Comparison of ENCODE assay signal across 11 cellular contexts in the genomic region with DNA sequence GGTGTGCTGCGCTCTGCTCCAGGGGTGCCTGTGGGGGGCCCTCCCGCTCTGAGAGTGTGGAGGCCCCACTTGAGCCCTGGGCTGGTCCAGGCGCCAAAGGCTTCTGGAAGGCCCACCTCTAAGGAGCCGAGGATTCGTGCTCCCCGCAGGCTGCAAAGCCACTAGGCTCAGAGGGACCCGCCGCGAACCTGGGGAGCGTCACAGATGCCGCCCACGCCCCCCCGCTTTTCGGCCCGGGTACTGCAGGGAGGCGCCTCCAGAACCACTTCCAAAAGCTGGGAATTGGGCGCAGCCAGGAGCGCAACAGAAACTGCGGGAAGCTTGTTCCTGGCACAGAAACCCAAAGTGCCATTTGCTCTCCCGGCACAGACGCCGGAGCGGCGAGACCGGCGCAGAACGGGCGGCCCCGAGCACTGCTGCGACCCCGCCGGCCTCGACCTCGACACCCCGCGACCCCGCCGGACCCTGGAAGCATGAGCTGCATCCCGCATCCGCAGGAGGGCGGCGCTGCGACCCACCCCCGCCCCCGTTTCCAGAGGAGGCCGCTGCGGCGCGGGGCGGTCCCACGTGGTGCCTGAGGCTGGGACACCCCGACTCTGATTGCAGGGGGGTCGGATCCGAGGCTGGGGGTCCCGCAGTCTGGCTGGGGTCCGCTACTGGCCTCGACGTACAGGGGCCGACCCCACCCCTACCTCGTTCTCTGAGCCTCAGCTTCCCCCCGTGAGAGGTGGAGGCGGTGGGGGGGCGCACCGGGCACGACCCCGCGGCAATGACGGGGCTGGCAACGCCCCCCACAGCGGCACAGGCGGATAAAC. TPM values are rescaled to one million over a fixed set of nuclear protein-coding genes. Genes with fewer than 3 reads are reported as not detected.
DNase-seq lines count a peak whose midpoint lies in the region; ATAC-seq, FAIRE-seq and TF ChIP-seq lines count a peak whose summit lies in the region.
"Had no signal": no experiment of that assay in that cellular context is flagged by ENCODE, and none has a peak within 500 bp of the region (broad histone marks: within the 10 kb centered on the region; RNA-seq: fewer than 3 reads in every experiment).

No MANE protein-coding gene starts in this region.

- peaks cover 34 to 39% of the 10 kb centered on the region in 2 experiments for H3K27me3 ChIP-seq in endothelial cell of umbilical vein (ENCODE audit: control insufficient read depth in 2 of 2, insufficient read depth in 2 of 2, low read length in 2 of 2)
- peaks cover 7% of the 10 kb centered on the region for H3K27me3 ChIP-seq in prostate gland (replicated peaks; ENCODE audit: insufficient read depth)

- WGBS in prostate gland = 3% methylated on average over 59 of the region's 71 CpGs

- dilution Hi-C loops in endothelial cell of umbilical vein (cut with MboI; ENCODE audit: extremely low pct_ligation_motif_present, low sequenced_read_pairs) = no loop called here

- H3K4me2 ChIP-seq in endothelial cell of umbilical vein (ENCODE audit: insufficient read depth, low read length) = no peak overlapping the region

- POLR2A ChIA-PET in endothelial cell of umbilical vein (lab: Charles Lee) = no interaction called here

- BruUV-seq in endothelial cell of umbilical vein (replicated peaks; lab: Mats Ljungman, UMichigan) = no TSS peak

- intact Hi-C loops in endothelial cell of umbilical vein (cut with micrococcal nuclease) = no loop called here
- intact Hi-C loops in prostate gland (cut with DNase I) = no loop called here

- H3K4me3 ChIP-seq in endothelial cell of umbilical vein (replicated peaks in 1 of 3; ENCODE audit: insufficient read depth in 1 of 3, low read depth in 1 of 3, low read length in 3 of 3) (no peak overlapping the region), prostate gland (peak overlapping the region; percentile 6 to 24)

- H3K9me3 ChIP-seq in endothelial cell of umbilical vein (replicated peaks; ENCODE audit: control insufficient read depth, insufficient read depth, low read length) (no peaks in the 10 kb centered on the region), prostate gland (no peaks in the 10 kb centered on the region)

- CTCF ChIA-PET in endothelial cell of umbilical vein (lab: Charles Lee) = interaction anchor here (0.6 to 2.1 kb wide), 3 partner anchors 11 to 74 kb away, joined by 3 to 6 read pairs (median 3); no protein-coding TSS in a partner anchor

- DNase-seq in DMS 273 (lab: John Stamatoyannopoulos, UW; ENCODE audit: unreplicated experiment) (peak; percentile 50), DMS 273 treated with DMSO at 0.1 percent for 48 hours (lab: John Stamatoyannopoulos, UW) (no peak), NCI-H1105 treated with DMSO at 0.1 percent for 48 hours (lab: John Stamatoyannopoulos, UW) (peak; percentile 22), endothelial cell of umbilical vein (ENCODE audit: low read depth, low spot score) (no peak), prostate gland (ENCODE audit: low spot score) (no peak), NCI-H748 (lab: John Stamatoyannopoulos, UW; ENCODE audit: unreplicated experiment) (no peak)
- DNase-seq: amniotic stem cell, NCI-H2029 had no signal

- H3K27ac ChIP-seq in endothelial cell of umbilical vein (ENCODE audit: insufficient read depth, low read depth, low read length) (no peak overlapping the region), prostate gland (no peak overlapping the region)
- H3K27ac ChIP-seq: 22Rv1 had no signal

- H3K9me1 ChIP-seq in endothelial cell of umbilical vein (replicated peaks; ENCODE audit: control insufficient read depth, extremely low read depth, insufficient read depth, low read length) = no peaks in the 10 kb centered on the region

- H3K4me1 ChIP-seq in endothelial cell of umbilical vein (ENCODE audit: control insufficient read depth, extremely low read depth, insufficient read depth, low read length) (no peaks in the 10 kb centered on the region), prostate gland (replicated peaks) (peaks cover 6% of the 10 kb centered on the region)

- no peak for FAIRE-seq in endothelial cell of umbilical vein (lab: Jason Lieb, UNC)

- no peak overlapping the region for H3K9ac ChIP-seq in endothelial cell of umbilical vein (replicated peaks; ENCODE audit: extremely low read depth, insufficient read depth, low read length)

- H3K79me2 ChIP-seq in endothelial cell of umbilical vein (ENCODE audit: control insufficient read depth, insufficient read depth, low read length) = no peaks in the 10 kb centered on the region

- ATAC-seq in SK-N-SH treated with all-trans-retinoic acid at 6 μM for 48 hours (no peak), HG02981 (IDR thresholded peaks at IDR 0.05; ENCODE audit: unreplicated experiment) (no peak)

- H3K36me3 ChIP-seq in endothelial cell of umbilical vein (ENCODE audit: control insufficient read depth in 2 of 2, extremely low read depth in 1 of 2, insufficient read depth in 2 of 2, low read length in 2 of 2) (no peaks in the 10 kb centered on the region), prostate gland (no peaks in the 10 kb centered on the region)

- H2AFZ ChIP-seq in endothelial cell of umbilical vein (ENCODE audit: low read depth, low read length) = no peak overlapping the region

- no peaks in the 10 kb centered on the region for H4K20me1 ChIP-seq in endothelial cell of umbilical vein (replicated peaks; ENCODE audit: control insufficient read depth, extremely low read depth, insufficient read depth, low read length)

- no peak for TF ChIP-seq POLR2A in endothelial cell of umbilical vein (IDR thresholded peaks at IDR 0.05; ENCODE audit: low read depth, low read length)
- no peak for TF ChIP-seq POLR2A in prostate gland (IDR thresholded peaks at IDR 0.05)

- no peak for TF ChIP-seq CTCF in endothelial cell of umbilical vein (IDR thresholded peaks at IDR 0.05; ENCODE audit: extremely low read depth in 1 of 2, insufficient read depth in 1 of 2, low read depth in 1 of 2, low read length in 2 of 2)
- no peak for TF ChIP-seq CTCF in prostate gland (IDR thresholded peaks at IDR 0.05)

TF ChIP-seq in endothelial cell of umbilical vein, 7 proteins besides CTCF, POLR2A, EP300 and RAD21:
- TF ChIP-seq POLR2AphosphoS5 (IDR thresholded peaks at IDR 0.05; ENCODE audit: insufficient read depth, low read depth, low read length) (no peak), EZH2 (IDR thresholded peaks at IDR 0.05; ENCODE audit: borderline replicate concordance, low read depth, low read length, severe bottlenecking) (peak; percentile 100)

TF ChIP-seq in SK-N-SH treated with all-trans-retinoic acid at 6 μM for 48 hours, 23 proteins besides CTCF, POLR2A, EP300 and RAD21 (continues in another document):
- TF ChIP-seq ISL1 (CRISPR knock-in tag; IDR thresholded peaks at IDR 0.05) (no peak), OSR1 (CRISPR knock-in tag; IDR thresholded peaks at IDR 0.05) (no peak), TCF4 (CRISPR knock-in tag; IDR thresholded peaks at IDR 0.05; ENCODE audit: borderline replicate concordance) (no peak), ZC3H10 (CRISPR knock-in tag; IDR thresholded peaks at IDR 0.05) (no peak)
- TF ChIP-seq, protein P1, sequence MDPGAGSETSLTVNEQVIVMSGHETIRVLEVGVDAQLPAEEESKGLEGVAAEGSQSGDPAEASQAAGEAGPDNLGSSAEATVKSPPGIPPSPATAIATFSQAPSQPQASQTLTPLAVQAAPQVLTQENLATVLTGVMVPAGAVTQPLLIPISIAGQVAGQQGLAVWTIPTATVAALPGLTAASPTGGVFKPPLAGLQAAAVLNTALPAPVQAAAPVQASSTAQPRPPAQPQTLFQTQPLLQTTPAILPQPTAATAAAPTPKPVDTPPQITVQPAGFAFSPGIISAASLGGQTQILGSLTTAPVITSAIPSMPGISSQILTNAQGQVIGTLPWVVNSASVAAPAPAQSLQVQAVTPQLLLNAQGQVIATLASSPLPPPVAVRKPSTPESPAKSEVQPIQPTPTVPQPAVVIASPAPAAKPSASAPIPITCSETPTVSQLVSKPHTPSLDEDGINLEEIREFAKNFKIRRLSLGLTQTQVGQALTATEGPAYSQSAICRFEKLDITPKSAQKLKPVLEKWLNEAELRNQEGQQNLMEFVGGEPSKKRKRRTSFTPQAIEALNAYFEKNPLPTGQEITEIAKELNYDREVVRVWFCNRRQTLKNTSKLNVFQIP (CRISPR knock-in tag; IDR thresholded peaks at IDR 0.05; ENCODE audit: borderline replicate concordance, low read depth) = no peak
- TF ChIP-seq, protein P2, sequence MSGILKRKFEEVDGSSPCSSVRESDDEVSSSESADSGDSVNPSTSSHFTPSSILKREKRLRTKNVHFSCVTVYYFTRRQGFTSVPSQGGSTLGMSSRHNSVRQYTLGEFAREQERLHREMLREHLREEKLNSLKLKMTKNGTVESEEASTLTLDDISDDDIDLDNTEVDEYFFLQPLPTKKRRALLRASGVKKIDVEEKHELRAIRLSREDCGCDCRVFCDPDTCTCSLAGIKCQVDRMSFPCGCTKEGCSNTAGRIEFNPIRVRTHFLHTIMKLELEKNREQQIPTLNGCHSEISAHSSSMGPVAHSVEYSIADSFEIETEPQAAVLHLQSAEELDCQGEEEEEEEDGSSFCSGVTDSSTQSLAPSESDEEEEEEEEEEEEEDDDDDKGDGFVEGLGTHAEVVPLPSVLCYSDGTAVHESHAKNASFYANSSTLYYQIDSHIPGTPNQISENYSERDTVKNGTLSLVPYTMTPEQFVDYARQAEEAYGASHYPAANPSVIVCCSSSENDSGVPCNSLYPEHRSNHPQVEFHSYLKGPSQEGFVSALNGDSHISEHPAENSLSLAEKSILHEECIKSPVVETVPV (CRISPR knock-in tag; IDR thresholded peaks at IDR 0.05) = no peak

RNA-seq across cellular contexts. Expression of a gene that starts 30.8 kb away (rescaled TPM):
- 1.3 and 1.8 TPM in 2 replicates for total RNA-seq in endothelial cell of umbilical vein
- polyA plus RNA-seq in endothelial cell of umbilical vein = 1.0 and 1.4 TPM in 2 replicates
- 0.19 and 0.39 TPM in 2 replicates for polyA plus RNA-seq in endothelial cell of umbilical vein (2011; cell fraction: cytosol; rRNA removed)
- 4.6 and 6.7 TPM in 2 replicates for polyA plus RNA-seq in endothelial cell of umbilical vein (2011; cell fraction: nucleus; rRNA removed)
- 0.74 and 3.7 TPM in 2 replicates for polyA plus RNA-seq in endothelial cell of umbilical vein (2012)
- polyA minus RNA-seq in endothelial cell of umbilical vein = 0.21 and 0.29 TPM in 2 replicates
- 1.8 TPM for polyA minus RNA-seq in endothelial cell of umbilical vein (2011; cell fraction: cytosol; rRNA and poly(A)+ RNA removed)
- polyA minus RNA-seq in endothelial cell of umbilical vein (2011; cell fraction: nucleus; rRNA and poly(A)+ RNA removed) = 0.87 TPM in 1 of 2 replicates, not detected in the other
- 1 to 10 TPM; 2.5 to 4.4 TPM for total RNA-seq in prostate gland

Comparison
In these comparisons a context has a peak if more than half of its experiments do, and no peak if none do; other contexts are left out.
1. DNase-seq: peak in DMS 273 (single experiment) and NCI-H1105 treated with DMSO at 0.1 percent for 48 hours (single experiment); none in DMS 273 treated with DMSO at 0.1 percent for 48 hours (single experiment), endothelial cell of umbilical vein (single experiment), prostate gland (single experiment) and NCI-H748 (single experiment).
2. H3K4me3 ChIP-seq: peak in prostate gland (2 of 2); none in endothelial cell of umbilical vein (0 of 3).